ENCODE assay signal across 11 cellular contexts in genomic region chr2:136582631-136583205, GRCh38.
DNase-seq lines count a peak whose midpoint lies in the region; ATAC-seq, FAIRE-seq and TF ChIP-seq lines count a peak whose summit lies in the region.
"Had no signal": no experiment of that assay in that cellular context is flagged by ENCODE, and none has a peak within 500 bp of the region (broad histone marks: within the 10 kb centered on the region; RNA-seq: fewer than 3 reads in every experiment).

No MANE protein-coding gene starts in this region.

- H3K4me1 Mint-ChIP-seq in progenitor cell of endocrine pancreas (ENCODE audit: low read depth) = no peaks in the 10 kb centered on the region

- ATAC-seq in GM18517 (IDR thresholded peaks at IDR 0.05; ENCODE audit: unreplicated experiment) = no peak

- no peak for FAIRE-seq in frontal cortex (lab: Jason Lieb, UNC)

- H3K4me3 Mint-ChIP-seq in progenitor cell of endocrine pancreas (ENCODE audit: low read depth) = no peak overlapping the region

- no peak for TF ChIP-seq CTCF in colonic mucosa (IDR thresholded peaks at IDR 0.05)
- no peak for TF ChIP-seq CTCF in progenitor cell of endocrine pancreas (IDR thresholded peaks at IDR 0.05; ENCODE audit: unreplicated experiment)

- H3K27me3 ChIP-seq in colonic mucosa = no peaks in the 10 kb centered on the region

- no peaks in the 10 kb centered on the region for H3K9me3 Mint-ChIP-seq in progenitor cell of endocrine pancreas (ENCODE audit: low read depth)

- H3K27ac Mint-ChIP-seq in progenitor cell of endocrine pancreas = no peak overlapping the region

- peaks cover 27% of the 10 kb centered on the region for H3K27me3 Mint-ChIP-seq in progenitor cell of endocrine pancreas

- intact Hi-C loops in colonic mucosa (cut with DNase I) = no loop called here

- no peaks in the 10 kb centered on the region for H3K36me3 Mint-ChIP-seq in progenitor cell of endocrine pancreas (ENCODE audit: insufficient read depth)

- peak; percentile 5 for DNase-seq in activated naive CD4-positive, alpha-beta T cell treated with Interleukin-2 at 50 U/mL for 16 hours
- DNase-seq in activated naive CD4-positive, alpha-beta T cell treated with anti-CD3 and anti-CD28 coated beads, Interleukin-2, amount 50 U/mL, for 16 hours = no peak
- peak; percentile 45 for DNase-seq in NAMALWA (ENCODE audit: low spot score)
- peak; percentile 18 for DNase-seq in colonic mucosa
- DNase-seq in progenitor cell of endocrine pancreas (ENCODE audit: low spot score, unreplicated experiment) = peak; percentile 53
- DNase-seq in frontal cortex (ENCODE audit: low spot score in 2 of 2) = no peak
- no peak for DNase-seq in superior temporal gyrus (ENCODE audit: extremely low spot score)
- DNase-seq: C1 segment of cervical spinal cord; stimulated activated naive CD4-positive, alpha-beta T cell had no signal

- no peak overlapping the region for H3K27ac ChIP-seq in colonic mucosa
- H3K27ac ChIP-seq: PC-9 had no signal

- no peaks in the 10 kb centered on the region for H3K36me3 ChIP-seq in colonic mucosa

- no peak overlapping the region for H3K4me3 ChIP-seq in colonic mucosa
- H3K4me3 ChIP-seq: PC-9 had no signal

- H3K4me1 ChIP-seq in colonic mucosa = no peaks in the 10 kb centered on the region

- no peak overlapping the region for H3K9ac ChIP-seq in colonic mucosa (ENCODE audit: low read depth in 2 of 2, low read length in 2 of 2)

- H3K9me3 ChIP-seq in colonic mucosa = no peaks in the 10 kb centered on the region

Comparison
In these comparisons a context has a peak if more than half of its experiments do, and no peak if none do; other contexts are left out.
1. DNase-seq: peak in activated naive CD4-positive, alpha-beta T cell treated with Interleukin-2 at 50 U/mL for 16 hours (single experiment), NAMALWA (single experiment), colonic mucosa (single experiment) and progenitor cell of endocrine pancreas (single experiment); none in activated naive CD4-positive, alpha-beta T cell treated with anti-CD3 and anti-CD28 coated beads, Interleukin-2, amount 50 U/mL, for 16 hours (single experiment), frontal cortex (0 of 2) and superior temporal gyrus (single experiment).